23 cellular contexts compared by ENCODE assay signal in the genomic region with DNA sequence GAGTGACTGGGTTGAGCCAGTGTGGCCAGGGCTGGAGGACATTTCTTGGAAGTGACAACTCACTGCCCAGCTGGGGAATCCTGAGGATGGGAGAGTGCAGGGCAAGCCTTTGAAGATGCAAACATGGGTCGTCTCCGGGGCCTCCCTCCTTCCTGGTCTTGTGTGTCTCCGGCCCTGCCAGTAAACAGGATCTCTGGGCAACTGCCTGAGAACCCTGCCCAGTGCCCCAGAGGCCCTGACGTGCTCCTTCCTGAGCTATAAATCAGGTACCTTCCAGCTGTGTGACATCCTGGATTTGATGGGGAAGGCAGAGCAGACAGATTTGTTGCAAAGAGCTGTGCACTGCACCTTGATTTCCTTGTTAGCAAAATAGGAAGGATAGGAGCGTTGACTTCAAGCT. TPM values are rescaled to one million over a fixed set of nuclear protein-coding genes. Genes with fewer than 3 reads are reported as not detected.
"Had no signal": no experiment of that assay in that cellular context is flagged by ENCODE, and none has a peak within 500 bp of the region (broad histone marks: within the 10 kb centered on the region; RNA-seq: fewer than 3 reads in every experiment).

No MANE protein-coding gene starts in this region.

- H3K9me3 ChIP-seq: MG63 had no signal

- H3K4me3 ChIP-seq: MG63 had no signal

- H3K27ac ChIP-seq: RWPE1 had no signal

- H3K27me3 ChIP-seq: MG63 had no signal

- H3K36me3 ChIP-seq: MG63 had no signal

- ATAC-seq: Panc1, SK-N-SH treated with all-trans-retinoic acid at 6 μM for 48 hours had no signal

- DNase-seq: Karpas-422, KG1, MG63, NCI-H1092, NCI-H1105 treated with DMSO at 0.1 percent for 48 hours, NCI-H1417 treated with DMSO at 0.1 percent for 48 hours, NCI-H146, NCI-H187, NCI-H2029, NCI-H2081 treated with DMSO at 0.1 percent for 48 hours, NCI-H2171, NCI-H226, NCI-H446, NCI-H510A, NCI-H524 treated with DMSO at 0.1 percent for 48 hours, NCI-H69, NCI-H774, SHP77 had no signal

RNA-seq across cellular contexts. Expression of gene TCF15, which starts 12.9 kb away (rescaled TPM):
- total RNA-seq: HT-29, SK-MEL-5 had no signal

RNA-seq across cellular contexts. Expression of gene SCRT2, which starts 52.6 kb away (rescaled TPM):
- total RNA-seq: HT-29, SK-MEL-5 had no signal
